2 cellular contexts compared by ENCODE assay signal in genomic region chr15:74293021-74293810, GRCh38.
TF ChIP-seq lines count a peak whose summit lies in the region.

No MANE protein-coding gene starts in this region.

TF ChIP-seq in liver, 16 proteins besides CTCF, POLR2A, EP300 and RAD21:
- no peak for TF ChIP-seq ZBTB33 (IDR thresholded peaks at IDR 0.05)
- TF ChIP-seq, protein P1, sequence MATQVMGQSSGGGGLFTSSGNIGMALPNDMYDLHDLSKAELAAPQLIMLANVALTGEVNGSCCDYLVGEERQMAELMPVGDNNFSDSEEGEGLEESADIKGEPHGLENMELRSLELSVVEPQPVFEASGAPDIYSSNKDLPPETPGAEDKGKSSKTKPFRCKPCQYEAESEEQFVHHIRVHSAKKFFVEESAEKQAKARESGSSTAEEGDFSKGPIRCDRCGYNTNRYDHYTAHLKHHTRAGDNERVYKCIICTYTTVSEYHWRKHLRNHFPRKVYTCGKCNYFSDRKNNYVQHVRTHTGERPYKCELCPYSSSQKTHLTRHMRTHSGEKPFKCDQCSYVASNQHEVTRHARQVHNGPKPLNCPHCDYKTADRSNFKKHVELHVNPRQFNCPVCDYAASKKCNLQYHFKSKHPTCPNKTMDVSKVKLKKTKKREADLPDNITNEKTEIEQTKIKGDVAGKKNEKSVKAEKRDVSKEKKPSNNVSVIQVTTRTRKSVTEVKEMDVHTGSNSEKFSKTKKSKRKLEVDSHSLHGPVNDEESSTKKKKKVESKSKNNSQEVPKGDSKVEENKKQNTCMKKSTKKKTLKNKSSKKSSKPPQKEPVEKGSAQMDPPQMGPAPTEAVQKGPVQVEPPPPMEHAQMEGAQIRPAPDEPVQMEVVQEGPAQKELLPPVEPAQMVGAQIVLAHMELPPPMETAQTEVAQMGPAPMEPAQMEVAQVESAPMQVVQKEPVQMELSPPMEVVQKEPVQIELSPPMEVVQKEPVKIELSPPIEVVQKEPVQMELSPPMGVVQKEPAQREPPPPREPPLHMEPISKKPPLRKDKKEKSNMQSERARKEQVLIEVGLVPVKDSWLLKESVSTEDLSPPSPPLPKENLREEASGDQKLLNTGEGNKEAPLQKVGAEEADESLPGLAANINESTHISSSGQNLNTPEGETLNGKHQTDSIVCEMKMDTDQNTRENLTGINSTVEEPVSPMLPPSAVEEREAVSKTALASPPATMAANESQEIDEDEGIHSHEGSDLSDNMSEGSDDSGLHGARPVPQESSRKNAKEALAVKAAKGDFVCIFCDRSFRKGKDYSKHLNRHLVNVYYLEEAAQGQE (IDR thresholded peaks at IDR 0.05), result peak; percentile 33

TF ChIP-seq in SK-N-SH, 30 proteins besides CTCF, POLR2A, EP300 and RAD21:
- TF ChIP-seq EZH2phosphoT487 (IDR thresholded peaks at IDR 0.05; ENCODE audit: borderline replicate concordance, low read depth) (no peak), GABPA (IDR thresholded peaks at IDR 0.05; ENCODE audit: low read depth) (no peak), SMC3 (IDR thresholded peaks at IDR 0.05; ENCODE audit: low read depth, low read length) (0 out of 2 replicates have a peak, but pooled peaks have one; percentile 10), USF2 (IDR thresholded peaks at IDR 0.05; ENCODE audit: borderline replicate concordance, low read depth, low read length) (no peak), CHD2 (IDR thresholded peaks at IDR 0.05; ENCODE audit: low read length, partially characterized antibody) (peak; percentile 90), NFIC (IDR thresholded peaks at IDR 0.05; ENCODE audit: borderline replicate concordance) (peak; percentile 23; the same call in 1 of the 2 replicates), RFX5 (IDR thresholded peaks at IDR 0.05; ENCODE audit: low read length) (peak; percentile 51; the same call in 1 of the 2 replicates), MXI1 (IDR thresholded peaks at IDR 0.05; ENCODE audit: low read depth, low read length) (peak; percentile 38), FOXJ3 (CRISPR knock-in tag; IDR thresholded peaks at IDR 0.05) (peak; percentile 75), TCF12 (IDR thresholded peaks at IDR 0.05) (peak; percentile 67), RCOR1 (IDR thresholded peaks at IDR 0.05; ENCODE audit: low read length) (peak; percentile 96), GATA2 (CRISPR knock-in tag; IDR thresholded peaks at IDR 0.05) (peak; percentile 83), ELF1 (IDR thresholded peaks at IDR 0.05) (no peak), POLR2AphosphoS5 (IDR thresholded peaks at IDR 0.05; ENCODE audit: low read depth, low read length) (peak; percentile 31; the same call in 1 of the 2 replicates)
